1 cellular context compared by ENCODE assay signal in the genomic region with DNA sequence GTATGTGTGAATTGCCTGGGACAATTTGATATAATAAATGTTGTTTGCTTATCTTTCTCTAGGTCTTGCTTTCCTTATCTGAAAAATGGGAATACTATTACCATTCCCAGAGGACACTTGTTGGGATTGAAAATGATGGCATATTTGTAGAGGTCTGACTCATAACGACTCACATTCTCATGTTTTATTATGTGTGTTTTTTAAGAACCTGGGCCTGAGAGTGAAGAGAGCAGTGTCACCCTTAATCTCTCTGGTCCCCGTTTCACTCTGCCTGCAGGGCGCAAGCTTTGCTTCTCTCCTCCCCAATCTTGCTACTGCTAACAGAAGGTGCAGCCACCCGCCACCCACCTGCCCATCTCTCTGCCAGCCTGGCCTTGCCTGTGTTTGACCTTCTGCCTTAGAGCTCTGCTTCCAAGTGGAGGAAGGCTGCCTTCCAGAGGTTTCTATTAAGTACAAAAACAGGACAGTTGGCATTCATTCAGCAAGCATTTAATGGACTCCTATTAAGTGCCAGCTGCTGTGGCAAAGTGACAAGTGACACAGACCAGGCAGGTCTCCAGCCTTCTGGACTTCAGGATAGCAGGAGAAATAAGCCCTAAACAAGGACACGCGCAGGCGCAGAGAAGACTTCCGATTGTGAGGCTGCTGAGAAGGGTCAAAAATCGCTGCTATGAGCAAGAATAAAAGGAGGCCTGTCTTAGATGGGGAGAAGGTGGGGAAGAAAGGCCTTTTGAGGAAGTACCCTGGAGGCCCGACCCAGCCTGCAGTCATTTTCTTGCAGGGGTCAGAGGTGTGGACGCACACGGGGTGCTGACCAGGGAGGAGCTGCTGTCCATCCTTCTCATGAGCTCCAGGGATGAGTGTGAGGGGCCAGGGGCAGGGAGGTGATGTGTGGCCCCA.
TF ChIP-seq lines count a peak whose summit lies in the region.

No MANE protein-coding gene starts in this region.

TF ChIP-seq in IMR-90, 13 proteins besides CTCF, POLR2A, EP300 and RAD21:
- no peak for TF ChIP-seq MXI1 (IDR thresholded peaks at IDR 0.05; ENCODE audit: borderline replicate concordance, low read depth, low read length)
- no peak for TF ChIP-seq CHD1 (IDR thresholded peaks at IDR 0.05; ENCODE audit: low read depth, low read length)
- no peak for TF ChIP-seq MAZ (IDR thresholded peaks at IDR 0.05; ENCODE audit: borderline replicate concordance, low read depth, low read length)
- TF ChIP-seq FOS (IDR thresholded peaks at IDR 0.05; ENCODE audit: low read depth, low read length): peak; percentile 64; the same call in 1 of the 2 replicates
- TF ChIP-seq RCOR1 (IDR thresholded peaks at IDR 0.05; ENCODE audit: insufficient replicate concordance, low read length): peak; percentile 85
- no peak for TF ChIP-seq SMC3 (IDR thresholded peaks at IDR 0.05; ENCODE audit: low read depth, low read length)
TF ChIP-seq in IMR-90: peak in this region for 2.
